In the genomic region with DNA sequence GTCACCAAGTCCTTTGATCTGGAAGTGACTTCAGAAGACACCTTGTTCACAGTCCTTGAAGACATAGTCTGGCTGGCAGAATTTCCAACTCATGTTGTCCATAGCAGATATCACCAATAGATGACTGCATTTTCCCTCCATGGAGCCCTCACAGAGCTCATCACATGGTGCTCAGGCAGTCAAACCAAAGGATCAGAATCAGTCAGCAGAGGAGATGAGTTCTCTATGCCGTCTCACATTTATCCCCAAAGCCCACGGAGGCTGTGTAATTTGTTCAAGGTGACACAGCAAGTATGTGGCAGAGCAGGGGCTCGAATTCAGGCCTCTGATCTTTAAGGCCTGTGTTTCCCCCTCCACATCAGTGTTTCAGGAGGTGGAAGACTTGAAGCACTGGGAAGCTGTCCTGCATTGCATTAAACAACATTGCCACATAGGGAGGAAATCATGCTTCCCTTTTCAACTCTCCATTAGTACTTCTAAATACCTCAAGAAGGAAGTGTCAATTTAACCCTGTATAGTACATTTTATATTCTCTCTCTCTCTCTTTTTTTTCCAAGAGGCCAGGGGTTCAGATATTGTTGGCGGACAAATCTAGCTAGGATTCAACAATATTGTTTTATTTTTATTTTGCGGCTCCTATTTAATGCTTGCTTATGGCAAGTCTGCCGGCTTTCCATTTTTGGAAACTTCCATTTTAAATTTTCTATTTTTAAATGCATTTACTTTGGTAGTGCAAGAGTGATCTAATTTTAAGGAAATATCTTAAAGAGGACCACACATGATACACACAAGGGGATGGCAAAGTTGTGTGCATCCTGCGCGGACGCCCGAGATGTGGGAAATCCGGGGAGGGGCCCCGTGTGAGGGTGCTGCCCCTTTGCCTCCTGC, we compare ENCODE assay signal across 8 cellular contexts.
DNase-seq lines count a peak whose midpoint lies in the region; ATAC-seq and TF ChIP-seq lines count a peak whose summit lies in the region.
"Not testable (repeated sequence)": the region's sequence is repeated elsewhere in the genome, so short reads cannot be mapped to it uniquely, and the experiment has no call there.

No MANE protein-coding gene starts in this region.

- H3K36me3 ChIP-seq in CD4-positive, alpha-beta memory T cell (ENCODE audit: insufficient read depth, low read length); OCI-LY3 (replicated peaks; ENCODE audit: low read depth, low read length); heart right ventricle; upper lobe of right lung: not testable (repeated sequence)

- in situ Hi-C loops in KBM-7 (cut with MboI; ENCODE audit: low pct_unique_long_range_greater_than_20kb, low sequenced_read_pairs), result not testable (repeated sequence)

- not testable (repeated sequence) for H3K79me2 ChIP-seq in OCI-LY3 (ENCODE audit: low read length)

- H3K27ac Mint-ChIP-seq in CD4-positive, alpha-beta memory T cell; activated naive CD4-positive, alpha-beta T cell treated with anti-CD3 and anti-CD28 coated beads, Interleukin-2, amount 50 U/mL, for 72 hours: not testable (repeated sequence)
- H3K27ac Mint-ChIP-seq in naive thymus-derived CD8-positive, alpha-beta T cell, result peak overlapping the region in 1 of 10 donors; percentile 52

- H3K9ac ChIP-seq in OCI-LY3 (ENCODE audit: low read length), result not testable (repeated sequence)

- H4K20me1 ChIP-seq in OCI-LY3 (ENCODE audit: insufficient read depth, low read length), result not testable (repeated sequence)

- CTCF ChIA-PET in CD4-positive, alpha-beta memory T cell (lab: Charles Lee; ENCODE audit: partially characterized antibody), result not testable (repeated sequence)

- 50 to 58% methylated on average over 5 of the region's 12 CpGs for WGBS in heart right ventricle, 2 donors

- intact Hi-C loops in CD4-positive, alpha-beta memory T cell (cut with micrococcal nuclease); heart right ventricle (cut with DNase I); upper lobe of right lung (cut with DNase I): not testable (repeated sequence)

- TF ChIP-seq CTCF in OCI-LY3 (IDR thresholded peaks at IDR 0.05; ENCODE audit: low read depth, low read length); heart right ventricle (IDR thresholded peaks at IDR 0.05); upper lobe of right lung (IDR thresholded peaks at IDR 0.05): not testable (repeated sequence)

- POLR2A ChIA-PET in CD4-positive, alpha-beta memory T cell (lab: Charles Lee; ENCODE audit: partially characterized antibody); naive thymus-derived CD8-positive, alpha-beta T cell (lab: Charles Lee): not testable (repeated sequence)

- H2AFZ ChIP-seq in OCI-LY3 (ENCODE audit: low read depth, low read length), result not testable (repeated sequence)

- not testable (repeated sequence) for H3K4me3 ChIP-seq in CD4-positive, alpha-beta memory T cell (ENCODE audit: low read length in 2 of 2); heart right ventricle; upper lobe of right lung
- H3K4me3 ChIP-seq in OCI-LY3 (ENCODE audit: low read length), result peak overlapping the region; percentile 44

- not testable (repeated sequence) for H3K27me3 ChIP-seq in CD4-positive, alpha-beta memory T cell (ENCODE audit: insufficient read depth, low read length); OCI-LY3 (ENCODE audit: low read depth, low read length); heart right ventricle; upper lobe of right lung

- peak overlapping the region in 6 of 8 donors; percentile 26 to 57 (median 43) for H3K4me3 Mint-ChIP-seq in CD4-positive, alpha-beta memory T cell
- H3K4me3 Mint-ChIP-seq in naive thymus-derived CD8-positive, alpha-beta T cell, result peak overlapping the region in 3 of 10 donors; percentile 19 to 34 (median 25)

- not testable (repeated sequence) for H3K4me1 ChIP-seq in CD4-positive, alpha-beta memory T cell (ENCODE audit: insufficient read depth, low read length); OCI-LY3 (ENCODE audit: low read length); heart right ventricle; upper lobe of right lung

- H3K27me3 Mint-ChIP-seq in CD4-positive, alpha-beta memory T cell; naive thymus-derived CD8-positive, alpha-beta T cell: not testable (repeated sequence)

- H3K4me1 Mint-ChIP-seq in CD4-positive, alpha-beta memory T cell; naive thymus-derived CD8-positive, alpha-beta T cell: not testable (repeated sequence)

- H3K9me3 ChIP-seq in CD4-positive, alpha-beta memory T cell (ENCODE audit: control insufficient read depth in 1 of 2, low read length in 2 of 2); OCI-LY3 (ENCODE audit: insufficient read depth, low read length); heart right ventricle; upper lobe of right lung: not testable (repeated sequence)

- H3K36me3 Mint-ChIP-seq in CD4-positive, alpha-beta memory T cell; activated naive CD4-positive, alpha-beta T cell treated with anti-CD3 and anti-CD28 coated beads, Interleukin-2, amount 50 U/mL, for 72 hours; naive thymus-derived CD8-positive, alpha-beta T cell: not testable (repeated sequence)

- not testable (repeated sequence) for H3K9me3 Mint-ChIP-seq in CD4-positive, alpha-beta memory T cell; activated naive CD4-positive, alpha-beta T cell treated with anti-CD3 and anti-CD28 coated beads, Interleukin-2, amount 50 U/mL, for 72 hours; naive thymus-derived CD8-positive, alpha-beta T cell

- peak overlapping the region; percentile 58 for H3K4me2 ChIP-seq in OCI-LY3 (ENCODE audit: low read length)

- peak; percentile 30 to 52 for ATAC-seq in activated CD4-positive, CD25-positive, alpha-beta regulatory T cell treated with anti-CD3 and anti-CD28 coated beads, Interleukin-2, amount 50 U/mL, for 24 hours
- peak; percentile 49 to 84 for ATAC-seq in activated naive CD4-positive, alpha-beta T cell treated with anti-CD3 and anti-CD28 coated beads, Interleukin-2, amount 50 U/mL, for 72 hours
- ATAC-seq in heart right ventricle (peak in 6 of 8 donors; percentile 22 to 50 (median 43)), upper lobe of right lung (peak; percentile 67)
- peak; percentile 54 to 63 for ATAC-seq in naive thymus-derived CD8-positive, alpha-beta T cell

- H3K27ac ChIP-seq in CD4-positive, alpha-beta memory T cell (ENCODE audit: low read depth, low read length); OCI-LY3 (ENCODE audit: low read length); upper lobe of right lung: not testable (repeated sequence)
- H3K27ac ChIP-seq in heart right ventricle, result peak overlapping the region in 1 of 10 donors; percentile 14

- DNase-seq in CD4-positive, alpha-beta memory T cell; heart right ventricle; upper lobe of right lung: not testable (repeated sequence)
- DNase-seq in KBM-7, result peak; percentile 39
- peak in 1 of 2 donors; percentile 13 for DNase-seq in activated naive CD4-positive, alpha-beta T cell treated with anti-CD3 and anti-CD28 coated beads, Interleukin-2, amount 50 U/mL, for 72 hours (ENCODE audit: low spot score in 2 of 2)
- peak in 1 of 10 donors; percentile 31 for DNase-seq in naive thymus-derived CD8-positive, alpha-beta T cell
